Comparison of ENCODE assay signal across 13 cellular contexts in the genomic region with DNA sequence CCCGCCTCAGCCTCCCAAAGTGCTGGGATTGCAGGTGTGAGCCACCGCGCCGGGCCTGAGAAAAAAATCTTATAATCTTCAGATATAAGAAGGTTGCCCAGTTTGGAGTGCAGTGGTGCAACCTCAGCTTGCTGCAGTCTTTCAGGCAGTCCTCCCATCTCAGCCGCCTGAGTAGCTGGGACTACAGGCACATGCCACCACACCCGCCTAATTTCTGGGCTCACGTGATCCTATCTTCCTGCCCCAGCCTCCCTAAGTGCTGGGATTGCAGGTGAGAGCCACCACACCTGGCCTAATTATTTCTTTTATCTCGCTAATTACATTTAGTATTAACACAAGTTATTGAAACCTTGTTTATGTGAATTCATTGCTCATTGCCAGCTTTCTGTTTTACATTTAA.
"Had no signal": no experiment of that assay in that cellular context is flagged by ENCODE, and none has a peak within 500 bp of the region (broad histone marks: within the 10 kb centered on the region; RNA-seq: fewer than 3 reads in every experiment).

No MANE protein-coding gene starts in this region.

- H3K4me3 Mint-ChIP-seq: natural killer cell treated with Interleukin-12 subunit alpha and Interleukin-12 subunit beta and Interleukin-15 and Interleukin-18, amount 100 ng/mL, for 72 hours; stimulated activated naive CD8-positive, alpha-beta T cell treated with anti-CD3 and anti-CD28 coated beads, Interleukin-15, amount 100 ng/mL, for 72 hours had no signal

- H3K27ac Mint-ChIP-seq: natural killer cell treated with Interleukin-12 subunit alpha and Interleukin-12 subunit beta and Interleukin-15 and Interleukin-18, amount 100 ng/mL, for 72 hours had no signal

- ATAC-seq: natural killer cell treated with Interleukin-12 subunit alpha and Interleukin-12 subunit beta and Interleukin-15 and Interleukin-18, amount 100 ng/mL, for 72 hours; stimulated activated naive CD8-positive, alpha-beta T cell treated with anti-CD3 and anti-CD28 coated beads, Interleukin-15, amount 100 ng/mL, for 72 hours had no signal

- DNase-seq: activated CD8-positive, alpha-beta memory T cell treated with anti-CD3 and anti-CD28 coated beads for 24 hours; activated CD8-positive, alpha-beta memory T cell treated with anti-CD3 and anti-CD28 coated beads, Interleukin-2, amount 50 U/mL, for 48 hours; activated naive CD4-positive, alpha-beta T cell treated with Interleukin-2 at 50 U/mL for 16 hours; aorta; brain microvascular endothelial cell; central memory CD4-positive, alpha-beta T cell; colonic mucosa; foreskin melanocyte; glutamatergic neuron; hippocampal formation; stimulated activated naive CD8-positive, alpha-beta T cell treated with anti-CD3 and anti-CD28 coated beads, Interleukin-15, amount 100 ng/mL, for 72 hours; transverse colon had no signal

- H3K27me3 Mint-ChIP-seq: natural killer cell treated with Interleukin-12 subunit alpha and Interleukin-12 subunit beta and Interleukin-15 and Interleukin-18, amount 100 ng/mL, for 72 hours; stimulated activated naive CD8-positive, alpha-beta T cell treated with anti-CD3 and anti-CD28 coated beads, Interleukin-15, amount 100 ng/mL, for 72 hours had no signal
